ENCODE assay signal across 10 cellular contexts in genomic region chr19:41886761-41887710, GRCh38. TPM values are rescaled to one million over a fixed set of nuclear protein-coding genes. Genes with fewer than 3 reads are reported as not detected.
DNase-seq lines count a peak whose midpoint lies in the region; TF ChIP-seq lines count a peak whose summit lies in the region.
"Had no signal": no experiment of that assay in that cellular context is flagged by ENCODE, and none has a peak within 500 bp of the region (broad histone marks: within the 10 kb centered on the region; RNA-seq: fewer than 3 reads in every experiment).

No MANE protein-coding gene starts in this region.

- TF ChIP-seq POLR2A in prostate gland (IDR thresholded peaks at IDR 0.05): no peak

- H3K27me3 ChIP-seq in layer of hippocampus (ENCODE audit: control insufficient read depth, insufficient read depth, low read length) (no peaks in the 10 kb centered on the region), thymus (ENCODE audit: control insufficient read depth, insufficient read depth) (no peaks in the 10 kb centered on the region), prostate gland (replicated peaks; ENCODE audit: insufficient read depth) (no peaks in the 10 kb centered on the region)
- H3K27me3 ChIP-seq: cardiac muscle cell had no signal

- H3K27ac Mint-ChIP-seq in activated T-cell treated with anti-CD3 and anti-CD28 coated beads, Interleukin-2, amount 50 U/mL, for 24 hours: peak overlapping the region; percentile 95

- H3K27ac ChIP-seq in layer of hippocampus (ENCODE audit: low read depth, low read length) (peak overlapping the region; percentile 85), thymus (ENCODE audit: low read depth) (peak overlapping the region; percentile 90), prostate gland (no peak overlapping the region)
- H3K27ac ChIP-seq: 22Rv1, cardiac muscle cell had no signal

- H3K9me3 ChIP-seq in thymus (ENCODE audit: control insufficient read depth): no peaks in the 10 kb centered on the region
- H3K9me3 ChIP-seq in prostate gland: no peaks in the 10 kb centered on the region

- intact Hi-C loops in prostate gland (cut with DNase I): no loop called here

- peaks cover 32% of the 10 kb centered on the region for H3K36me3 ChIP-seq in thymus (ENCODE audit: control insufficient read depth, insufficient read depth)
- H3K36me3 ChIP-seq in prostate gland: no peaks in the 10 kb centered on the region
- H3K36me3 ChIP-seq: cardiac muscle cell had no signal

- H3K27me3 Mint-ChIP-seq in activated T-cell treated with anti-CD3 and anti-CD28 coated beads, Interleukin-2, amount 50 U/mL, for 24 hours: no peaks in the 10 kb centered on the region

- peak overlapping the region; percentile 55 for H3K4me3 ChIP-seq in thymus (ENCODE audit: low read length)
- H3K4me3 ChIP-seq in prostate gland: no peak overlapping the region
- H3K4me3 ChIP-seq: cardiac muscle cell had no signal

- peaks cover 75% of the 10 kb centered on the region for H3K36me3 Mint-ChIP-seq in activated T-cell treated with anti-CD3 and anti-CD28 coated beads, Interleukin-2, amount 50 U/mL, for 24 hours (ENCODE audit: low read depth)

- peak; percentile 90 for DNase-seq in NK-92 treated with Interleukin-12 subunit alpha and Interleukin-12 subunit beta, amount 100 ng/mL, for 24 hours (lab: John Stamatoyannopoulos, UW)
- DNase-seq in NK-92 (lab: John Stamatoyannopoulos, UW; ENCODE audit: unreplicated experiment) (no peak), NCI-H226 (no peak), SHP77 treated with DMSO at 0.1 percent for 48 hours (lab: John Stamatoyannopoulos, UW) (no peak), prostate gland (ENCODE audit: low spot score) (no peak)
- no peak for DNase-seq in activated T-cell treated with anti-CD3 and anti-CD28 coated beads, Interleukin-2, amount 50 U/mL, for 24 hours

- H3K9me3 Mint-ChIP-seq in activated T-cell treated with anti-CD3 and anti-CD28 coated beads, Interleukin-2, amount 50 U/mL, for 24 hours: no peaks in the 10 kb centered on the region

- H3K4me1 Mint-ChIP-seq in activated T-cell treated with anti-CD3 and anti-CD28 coated beads, Interleukin-2, amount 50 U/mL, for 24 hours (ENCODE audit: low read depth): peaks cover 75% of the 10 kb centered on the region

- peaks cover 25% of the 10 kb centered on the region for H3K4me1 ChIP-seq in thymus (ENCODE audit: control insufficient read depth, insufficient read depth, low read length)
- peaks cover 4% of the 10 kb centered on the region for H3K4me1 ChIP-seq in prostate gland (replicated peaks)

- no peak for TF ChIP-seq CTCF in prostate gland (IDR thresholded peaks at IDR 0.05)

- WGBS in thymus: 7% methylated on average over 13 of the region's 13 CpGs
- 58% methylated on average over 13 of the region's 13 CpGs for WGBS in prostate gland

- H3K4me3 Mint-ChIP-seq in activated T-cell treated with anti-CD3 and anti-CD28 coated beads, Interleukin-2, amount 50 U/mL, for 24 hours: peak overlapping the region; percentile 97

RNA-seq across cellular contexts. Expression of gene ARHGEF1, which starts 4.1 kb away (rescaled TPM):
- polyA plus RNA-seq in thymus: 630 TPM
- total RNA-seq in prostate gland: 10 to 100 TPM; 57.1 to 65.6 TPM

RNA-seq across cellular contexts. Expression of gene CD79A, which starts 10.0 kb away (rescaled TPM):
- 74.4 TPM for polyA plus RNA-seq in thymus
- total RNA-seq in prostate gland: under 1 TPM in 1 of 2 donors, not detected in 1; 0.59 TPM
- total RNA-seq: cardiac muscle cell had no signal

RNA-seq across cellular contexts. Expression of gene RPS19, which starts 27.0 kb away (rescaled TPM):
- polyA plus RNA-seq in thymus: 3,799 TPM
- 1,000 to 10,000 TPM; 1,179 to 1,248 TPM for total RNA-seq in prostate gland

RNA-seq across cellular contexts. Expression of gene ERFL, which starts 41.2 kb away (rescaled TPM):
- polyA plus RNA-seq in thymus: 3.5 TPM
- 1 to 10 TPM in 1 of 2 donors, under 1 TPM in 1; 0.36 to 1.9 TPM for total RNA-seq in prostate gland

RNA-seq across cellular contexts. Expression of gene DMRTC2, which starts 42.2 kb away (rescaled TPM):
- 0.07 TPM for polyA plus RNA-seq in thymus
- 1 to 10 TPM in 1 of 2 donors, not detected in 1; 9.6 TPM for total RNA-seq in prostate gland
- total RNA-seq: cardiac muscle cell had no signal
- polyA plus RNA-seq: cardiac muscle cell had no signal

Comparison
In these comparisons a context has a peak if more than half of its experiments do, and no peak if none do; other contexts are left out.
1. H3K27ac ChIP-seq: peak in layer of hippocampus (single experiment) and thymus (single experiment); none in prostate gland (0 of 2).